ENCODE assay signal across 30 cellular contexts in the genomic region with DNA sequence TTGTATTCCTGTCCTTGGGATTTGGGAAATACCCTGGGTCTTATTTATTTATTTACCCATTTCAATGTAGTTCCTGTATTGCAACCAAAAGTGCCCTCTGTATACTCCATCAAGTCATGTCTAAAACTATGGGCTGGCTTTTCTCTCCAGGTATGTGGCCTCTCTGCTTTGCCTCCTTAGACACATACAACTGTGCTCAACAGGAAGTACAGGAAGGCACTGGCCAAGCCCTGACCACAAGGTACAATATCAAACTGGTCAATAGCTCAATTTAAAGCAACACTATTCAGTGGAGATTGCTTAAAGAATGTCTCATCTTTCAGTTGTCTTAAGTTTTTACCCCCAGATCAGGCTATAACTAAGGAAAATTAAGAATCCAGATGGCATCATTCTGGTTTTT. TPM values are rescaled to one million over a fixed set of nuclear protein-coding genes. Genes with fewer than 3 reads are reported as not detected.
"Had no signal": no experiment of that assay in that cellular context is flagged by ENCODE, and none has a peak within 500 bp of the region (broad histone marks: within the 10 kb centered on the region; RNA-seq: fewer than 3 reads in every experiment).

No MANE protein-coding gene starts in this region.

- H3K4me3 ChIP-seq: colonic mucosa, coronary artery, dorsolateral prefrontal cortex, esophagus muscularis mucosa, esophagus squamous epithelium, gastrocnemius medialis, gastroesophageal sphincter, heart left ventricle, heart right ventricle had no signal

- H3K9me3 ChIP-seq: colonic mucosa, gastrocnemius medialis had no signal

- H3K36me3 ChIP-seq: colonic mucosa, esophagus muscularis mucosa, esophagus squamous epithelium, gastrocnemius medialis, gastroesophageal sphincter, heart left ventricle, heart right ventricle had no signal

- H3K4me3 Mint-ChIP-seq: dendritic cell treated with granulocyte-macrophage colony-stimulating factor and Interleukin-4, amounts not matched to agents 40 ng/mL and 50 ng/mL, for 4 days; effector memory CD8-positive, alpha-beta T cell; endodermal cell had no signal

- H3K27me3 ChIP-seq: colonic mucosa, esophagus muscularis mucosa, esophagus squamous epithelium, gastrocnemius medialis, gastroesophageal sphincter had no signal

- H3K4me1 Mint-ChIP-seq: endodermal cell had no signal

- H3K27ac ChIP-seq: colonic mucosa, coronary artery, dorsolateral prefrontal cortex, epithelial cell of prostate, esophagus muscularis mucosa, esophagus squamous epithelium, foreskin keratinocyte, gastrocnemius medialis, gastroesophageal sphincter, heart left ventricle, heart right ventricle had no signal

- H3K4me1 ChIP-seq: colonic mucosa, esophagus muscularis mucosa, esophagus squamous epithelium, foreskin keratinocyte, gastrocnemius medialis, gastroesophageal sphincter, heart left ventricle, heart right ventricle had no signal

- H3K27ac Mint-ChIP-seq: dendritic cell treated with granulocyte-macrophage colony-stimulating factor and Interleukin-4, amounts not matched to agents 40 ng/mL and 50 ng/mL, for 4 days; effector memory CD8-positive, alpha-beta T cell; endodermal cell had no signal

- ATAC-seq: effector memory CD8-positive, alpha-beta T cell; esophagus mucosa; foreskin keratinocyte; gastrocnemius medialis; gastroesophageal sphincter; heart left ventricle; heart right ventricle had no signal

- FAIRE-seq: colon, endometrium, endothelial cell of umbilical vein, frontal cortex had no signal

- DNase-seq: colonic mucosa; cortex of kidney; dermis blood vessel endothelial cell; dorsolateral prefrontal cortex; effector CD4-positive, alpha-beta T cell; effector CD8-positive, alpha-beta T cell; effector memory CD4-positive, alpha-beta T cell; effector memory CD8-positive, alpha-beta T cell; endodermal cell; erythroblast; esophagus squamous epithelium; foreskin fibroblast; foreskin keratinocyte; foreskin melanocyte; gastrocnemius medialis; glutamatergic neuron; head of caudate nucleus; heart left ventricle; heart right ventricle had no signal

RNA-seq across cellular contexts. Expression of a gene that starts 42.3 kb away (rescaled TPM):
- total RNA-seq: dermis blood vessel endothelial cell, endothelial cell of umbilical vein, epithelial cell of proximal tubule had no signal
- polyA plus RNA-seq: endothelial cell of umbilical vein had no signal
